ENCODE assay signal across 1 cellular context in genomic region chr12:46430340-46430948, GRCh38.
TF ChIP-seq lines count a peak whose summit lies in the region.

No MANE protein-coding gene starts in this region.

TF ChIP-seq in HepG2, 621 proteins besides CTCF, POLR2A, EP300 and RAD21 (continued from another document):
- TF ChIP-seq, protein P1, sequence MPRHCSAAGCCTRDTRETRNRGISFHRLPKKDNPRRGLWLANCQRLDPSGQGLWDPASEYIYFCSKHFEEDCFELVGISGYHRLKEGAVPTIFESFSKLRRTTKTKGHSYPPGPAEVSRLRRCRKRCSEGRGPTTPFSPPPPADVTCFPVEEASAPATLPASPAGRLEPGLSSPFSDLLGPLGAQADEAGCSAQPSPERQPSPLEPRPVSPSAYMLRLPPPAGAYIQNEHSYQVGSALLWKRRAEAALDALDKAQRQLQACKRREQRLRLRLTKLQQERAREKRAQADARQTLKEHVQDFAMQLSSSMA (CRISPR knock-in tag; IDR thresholded peaks at IDR 0.05): no peak
- TF ChIP-seq ZNF761 (CRISPR knock-in tag; conservative IDR thresholded peaks at IDR 0.05): no peak
- peak; percentile 91 for TF ChIP-seq HOMEZ (CRISPR knock-in tag; IDR thresholded peaks at IDR 0.05; ENCODE audit: low read depth)
- peak; percentile 83 for TF ChIP-seq FOXO1 (CRISPR knock-in tag; IDR thresholded peaks at IDR 0.05)
